In the genomic region with DNA sequence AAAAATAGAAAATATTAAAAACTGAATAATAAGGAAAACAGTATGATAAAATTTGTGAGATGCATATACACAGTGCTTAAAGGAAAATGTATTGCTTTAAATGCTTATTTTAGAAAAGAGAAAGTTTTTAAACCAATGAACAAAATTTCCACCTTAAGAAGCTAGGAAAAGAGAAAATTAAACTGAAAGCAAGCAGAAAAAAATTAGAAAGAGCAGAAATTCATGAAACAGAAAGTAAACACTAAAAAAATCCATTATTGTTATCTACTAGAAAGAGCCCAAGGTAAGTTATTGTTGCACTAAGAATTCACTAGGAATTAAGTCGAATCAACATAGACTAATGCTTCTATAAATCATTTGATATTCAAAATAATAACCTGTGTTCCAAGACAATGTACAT, we compare ENCODE assay signal across 15 cellular contexts.
DNase-seq lines count a peak whose midpoint lies in the region; ATAC-seq and TF ChIP-seq lines count a peak whose summit lies in the region.
"Had no signal": no experiment of that assay in that cellular context is flagged by ENCODE, and none has a peak within 500 bp of the region (broad histone marks: within the 10 kb centered on the region; RNA-seq: fewer than 3 reads in every experiment).

No MANE protein-coding gene starts in this region.

- H3K27me3 ChIP-seq in ACC112 (ENCODE audit: insufficient read depth, low read length) (no peaks in the 10 kb centered on the region), DND-41 (ENCODE audit: insufficient read depth, low read length, poor library complexity) (no peaks in the 10 kb centered on the region), OCI-LY3 (ENCODE audit: low read depth, low read length) (no peaks in the 10 kb centered on the region), WERI-Rb-1 (ENCODE audit: insufficient read depth, low read depth, severe bottlenecking) (no peaks in the 10 kb centered on the region)

- H3K4me3 Mint-ChIP-seq in immature natural killer cell, result peak overlapping the region; percentile 1 to 61 (median 45)

- H3K4me3 ChIP-seq in ACC112 (ENCODE audit: low read depth, low read length) (no peak overlapping the region), DND-41 (ENCODE audit: low read depth in 1 of 2, low read length in 2 of 2) (no peak overlapping the region), OCI-LY3 (ENCODE audit: low read length) (no peak overlapping the region), WERI-Rb-1 (ENCODE audit: low read depth, low read length) (no peak overlapping the region)

- peak overlapping the region in 5 of 6 donors; percentile 61 to 90 (median 63) for H3K27ac Mint-ChIP-seq in immature natural killer cell

- H3K36me3 Mint-ChIP-seq in immature natural killer cell, result peaks cover 6 to 11% (median 9%) of the 10 kb centered on the region in 3 donors

- H3K79me2 ChIP-seq in ACC112 (ENCODE audit: control insufficient read depth, insufficient read depth, low read length, unreplicated experiment) (no peaks in the 10 kb centered on the region), DND-41 (ENCODE audit: insufficient read depth, low read length) (no peaks in the 10 kb centered on the region), OCI-LY3 (ENCODE audit: low read length) (no peaks in the 10 kb centered on the region)

- H2AFZ ChIP-seq in ACC112 (ENCODE audit: low read length, unreplicated experiment), result peak overlapping the region; percentile 13
- peak overlapping the region; percentile 63; the same call in 1 of the 2 replicates for H2AFZ ChIP-seq in DND-41 (ENCODE audit: low read depth, low read length)
- H2AFZ ChIP-seq in OCI-LY3 (ENCODE audit: low read depth, low read length), result no peak overlapping the region

- DNase-seq in DND-41 (no peak), immature natural killer cell (no peak), HuH-7 (ENCODE audit: low spot score) (no peak), WERI-Rb-1 (no peak), EL (no peak)
- DNase-seq: DMS 273 treated with DMSO at 0.1 percent for 48 hours, HCEC 1CT, NCI-H1092 treated with DMSO at 0.1 percent for 48 hours, NCI-H187, NCI-H446, NCI-H748 treated with DMSO at 0.1 percent for 48 hours, SIG-M5 had no signal

- H3K36me3 ChIP-seq in ACC112 (ENCODE audit: insufficient read depth, low read length), result peaks cover 15% of the 10 kb centered on the region; the same call in 1 of the 2 replicates
- H3K36me3 ChIP-seq in DND-41 (ENCODE audit: insufficient read depth, low read length), result peaks cover 37% of the 10 kb centered on the region
- peaks cover 17% of the 10 kb centered on the region for H3K36me3 ChIP-seq in OCI-LY3 (replicated peaks; ENCODE audit: low read depth, low read length)
- H3K36me3 ChIP-seq in WERI-Rb-1, result peaks cover 66% of the 10 kb centered on the region

- no peaks in the 10 kb centered on the region for H3K9me3 Mint-ChIP-seq in immature natural killer cell

- H3K9me3 ChIP-seq in DND-41 (ENCODE audit: insufficient read depth, low read length, severe bottlenecking) (no peaks in the 10 kb centered on the region), OCI-LY3 (ENCODE audit: insufficient read depth, low read length) (no peaks in the 10 kb centered on the region), WERI-Rb-1 (ENCODE audit: severe bottlenecking) (no peaks in the 10 kb centered on the region)

- H3K4me1 ChIP-seq in ACC112 (ENCODE audit: control insufficient read depth, insufficient read depth, low read length, unreplicated experiment) (peaks cover 8% of the 10 kb centered on the region), DND-41 (ENCODE audit: insufficient read depth, low read length) (peaks cover 33% of the 10 kb centered on the region), OCI-LY3 (ENCODE audit: low read length) (peaks cover 65% of the 10 kb centered on the region)

- H3K4me2 ChIP-seq in DND-41 (ENCODE audit: insufficient read depth, low read length), result peak overlapping the region; percentile 44; the same call in 1 of the 2 replicates
- peak overlapping the region; percentile 24; the same call in 1 of the 2 replicates for H3K4me2 ChIP-seq in OCI-LY3 (ENCODE audit: low read length)

- peaks cover 22 to 33% of the 10 kb centered on the region in 2 donors for H3K4me1 Mint-ChIP-seq in immature natural killer cell

- TF ChIP-seq CTCF in DND-41 (IDR thresholded peaks at IDR 0.05; ENCODE audit: borderline replicate concordance, extremely low read depth, low read length, poor library complexity, severe bottlenecking) (no peak), OCI-LY3 (IDR thresholded peaks at IDR 0.05; ENCODE audit: low read depth, low read length) (no peak), WERI-Rb-1 (IDR thresholded peaks at IDR 0.05; ENCODE audit: low read depth, low read length) (no peak)

- H3K27ac ChIP-seq in ACC112 (ENCODE audit: low read depth, low read length), result no peak overlapping the region
- no peak overlapping the region; the same call in 1 of the 2 replicates for H3K27ac ChIP-seq in DND-41 (ENCODE audit: low read length)
- H3K27ac ChIP-seq in OCI-LY3 (ENCODE audit: low read length), result peak overlapping the region; percentile 17; the same call in 1 of the 2 replicates
- H3K27ac ChIP-seq in WERI-Rb-1, result no peak overlapping the region

- H3K9ac ChIP-seq in DND-41 (ENCODE audit: low read depth, low read length) (no peak overlapping the region), OCI-LY3 (ENCODE audit: low read length) (no peak overlapping the region)

- ATAC-seq in DND-41 (ENCODE audit: insufficient read depth, low read depth) (no peak), GM18858 (IDR thresholded peaks at IDR 0.05; ENCODE audit: unreplicated experiment) (no peak)

- H4K20me1 ChIP-seq in DND-41 (ENCODE audit: insufficient read depth, low read length) (no peaks in the 10 kb centered on the region), OCI-LY3 (ENCODE audit: insufficient read depth, low read length) (no peaks in the 10 kb centered on the region)

- H3K27me3 Mint-ChIP-seq in immature natural killer cell (ENCODE audit: low read depth in 3 of 3), result peaks cover 0 to 4% (median 4%) of the 10 kb centered on the region in 3 donors
